Comparison of ENCODE assay signal across 1 cellular context in the genomic region with DNA sequence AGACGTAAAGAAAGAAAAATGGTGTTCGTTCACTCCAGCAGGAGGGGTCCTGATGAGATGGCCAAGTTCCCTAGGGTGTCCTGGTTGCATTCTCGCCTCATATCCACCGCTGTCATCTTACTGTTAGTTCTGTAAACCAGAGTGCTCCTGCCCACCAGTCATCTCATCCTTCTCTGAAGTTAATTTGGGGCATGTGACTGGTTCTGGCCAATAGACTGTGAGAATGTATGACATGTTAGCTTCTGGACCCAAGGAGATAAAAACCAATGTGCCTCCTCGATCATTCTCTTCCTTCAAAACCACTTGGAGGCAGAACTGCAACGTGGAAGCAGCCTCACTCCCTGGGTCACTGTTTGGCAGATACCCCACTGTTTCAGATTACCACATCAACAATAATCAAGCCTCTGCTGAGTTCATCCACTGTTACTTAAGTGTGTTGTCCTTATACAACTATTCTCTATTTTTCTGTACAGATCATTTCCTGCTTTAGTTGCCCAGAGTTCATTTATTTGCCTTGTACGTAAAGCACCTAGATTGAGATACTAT.
TF ChIP-seq lines count a peak whose summit lies in the region.

No MANE protein-coding gene starts in this region.

TF ChIP-seq in neural cell, 6 proteins besides CTCF, POLR2A, EP300 and RAD21 (continued from another document):
- TF ChIP-seq, protein P1, sequence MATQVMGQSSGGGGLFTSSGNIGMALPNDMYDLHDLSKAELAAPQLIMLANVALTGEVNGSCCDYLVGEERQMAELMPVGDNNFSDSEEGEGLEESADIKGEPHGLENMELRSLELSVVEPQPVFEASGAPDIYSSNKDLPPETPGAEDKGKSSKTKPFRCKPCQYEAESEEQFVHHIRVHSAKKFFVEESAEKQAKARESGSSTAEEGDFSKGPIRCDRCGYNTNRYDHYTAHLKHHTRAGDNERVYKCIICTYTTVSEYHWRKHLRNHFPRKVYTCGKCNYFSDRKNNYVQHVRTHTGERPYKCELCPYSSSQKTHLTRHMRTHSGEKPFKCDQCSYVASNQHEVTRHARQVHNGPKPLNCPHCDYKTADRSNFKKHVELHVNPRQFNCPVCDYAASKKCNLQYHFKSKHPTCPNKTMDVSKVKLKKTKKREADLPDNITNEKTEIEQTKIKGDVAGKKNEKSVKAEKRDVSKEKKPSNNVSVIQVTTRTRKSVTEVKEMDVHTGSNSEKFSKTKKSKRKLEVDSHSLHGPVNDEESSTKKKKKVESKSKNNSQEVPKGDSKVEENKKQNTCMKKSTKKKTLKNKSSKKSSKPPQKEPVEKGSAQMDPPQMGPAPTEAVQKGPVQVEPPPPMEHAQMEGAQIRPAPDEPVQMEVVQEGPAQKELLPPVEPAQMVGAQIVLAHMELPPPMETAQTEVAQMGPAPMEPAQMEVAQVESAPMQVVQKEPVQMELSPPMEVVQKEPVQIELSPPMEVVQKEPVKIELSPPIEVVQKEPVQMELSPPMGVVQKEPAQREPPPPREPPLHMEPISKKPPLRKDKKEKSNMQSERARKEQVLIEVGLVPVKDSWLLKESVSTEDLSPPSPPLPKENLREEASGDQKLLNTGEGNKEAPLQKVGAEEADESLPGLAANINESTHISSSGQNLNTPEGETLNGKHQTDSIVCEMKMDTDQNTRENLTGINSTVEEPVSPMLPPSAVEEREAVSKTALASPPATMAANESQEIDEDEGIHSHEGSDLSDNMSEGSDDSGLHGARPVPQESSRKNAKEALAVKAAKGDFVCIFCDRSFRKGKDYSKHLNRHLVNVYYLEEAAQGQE (IDR thresholded peaks at IDR 0.05; ENCODE audit: borderline replicate concordance) = no peak
